ENCODE assay signal across 7 cellular contexts in the genomic region with DNA sequence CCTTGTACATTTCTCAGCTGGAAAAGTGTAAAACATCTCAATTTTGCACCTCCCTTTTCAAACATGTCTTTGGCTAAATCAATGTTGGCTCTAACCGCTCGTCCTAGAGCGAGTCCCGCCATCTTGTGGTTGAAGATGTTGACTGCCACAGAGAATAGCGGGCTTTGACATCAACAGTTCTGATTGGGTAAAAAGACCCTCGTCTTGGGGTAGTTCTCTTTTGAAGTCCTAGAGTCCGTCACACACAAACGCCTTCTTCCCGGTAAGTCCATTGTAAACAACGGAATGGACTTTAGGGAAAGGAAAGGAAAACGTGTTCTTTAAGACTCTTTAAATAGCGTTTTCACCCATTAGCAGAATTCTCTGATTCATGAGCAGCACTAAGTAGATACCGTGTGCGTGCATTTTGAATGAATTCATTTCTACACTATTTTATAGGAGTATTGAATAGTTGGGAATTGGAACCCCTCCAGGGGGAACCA. TPM values are rescaled to one million over a fixed set of nuclear protein-coding genes. Genes with fewer than 3 reads are reported as not detected.
A peak's percentile ranks its signal among the peaks of the same experiment; 100 is the strongest.
DNase-seq lines count a peak whose midpoint lies in the region; ATAC-seq and TF ChIP-seq lines count a peak whose summit lies in the region.

No MANE protein-coding gene starts in this region.

- peak; percentile 47 for TF ChIP-seq CTCF in GM12873 (IDR thresholded peaks at IDR 0.05; ENCODE audit: insufficient read depth, low read depth, low read length, missing control alignments)
- TF ChIP-seq CTCF in LNCaP clone FGC (IDR thresholded peaks at IDR 0.05; ENCODE audit: control insufficient read depth, extremely low read depth, insufficient read depth): peak; percentile 36; the same call in 1 of the 2 replicates

- peak overlapping the region; percentile 99 for H3K27ac Mint-ChIP-seq in T-helper 17 cell
- peak overlapping the region; percentile 86 for H3K27ac Mint-ChIP-seq in central memory CD8-positive, alpha-beta T cell (ENCODE audit: low read depth)

- H3K36me3 Mint-ChIP-seq in T-helper 17 cell (ENCODE audit: low read depth): peaks cover 6% of the 10 kb centered on the region
- peaks cover 2% of the 10 kb centered on the region for H3K36me3 Mint-ChIP-seq in central memory CD8-positive, alpha-beta T cell (ENCODE audit: insufficient read depth)

- H3K9me3 ChIP-seq in T-helper 17 cell (ENCODE audit: control insufficient read depth, low read length, poor library complexity, severe bottlenecking): no peaks in the 10 kb centered on the region

- H3K9me3 Mint-ChIP-seq in central memory CD8-positive, alpha-beta T cell: no peaks in the 10 kb centered on the region

- H3K4me3 ChIP-seq in LNCaP clone FGC (ENCODE audit: low read depth, low read length) (peak overlapping the region; percentile 97), skin epidermis (peak overlapping the region; percentile 68 to 88 (median 76))

- H3K27me3 Mint-ChIP-seq in T-helper 17 cell: peaks cover 29% of the 10 kb centered on the region
- peaks cover 42% of the 10 kb centered on the region for H3K27me3 Mint-ChIP-seq in central memory CD8-positive, alpha-beta T cell

- DNase-seq in HCEC 1CT: peak; percentile 69
- DNase-seq in LNCaP clone FGC (ENCODE audit: low read depth): no peak
- DNase-seq in T-helper 17 cell: peak in 1 of 3 donors; percentile 7
- DNase-seq in central memory CD8-positive, alpha-beta T cell (ENCODE audit: low spot score in 2 of 2): no peak
- peak; percentile 86 for DNase-seq in iris pigment epithelial cell (ENCODE audit: low read depth)

- peak; percentile 73 for ATAC-seq in T-helper 17 cell
- ATAC-seq in central memory CD8-positive, alpha-beta T cell (replicated peaks; ENCODE audit: extremely low read depth, poor library complexity, severe bottlenecking): peak; percentile 52

- peak overlapping the region in 6 of 21 experiments; percentile 73 to 86 (median 78) for H3K27ac ChIP-seq in skin epidermis

- H3K4me3 Mint-ChIP-seq in T-helper 17 cell: peak overlapping the region; percentile 96
- H3K4me3 Mint-ChIP-seq in central memory CD8-positive, alpha-beta T cell: peak overlapping the region; percentile 87

- H3K4me1 Mint-ChIP-seq in T-helper 17 cell: peaks cover 30% of the 10 kb centered on the region
- H3K4me1 Mint-ChIP-seq in central memory CD8-positive, alpha-beta T cell: peaks cover 23% of the 10 kb centered on the region

RNA-seq across cellular contexts. Expression of a gene that starts 0.5 kb away (rescaled TPM):
- 10 to 100 TPM; 19.8 to 28.2 TPM for total RNA-seq in T-helper 17 cell

RNA-seq across cellular contexts. Expression of a gene that starts 13.5 kb away (rescaled TPM):
- total RNA-seq in T-helper 17 cell: under 1 TPM in 1 of 2 donors, not detected in 1; 0.23 TPM

RNA-seq across cellular contexts. Expression of a gene that starts 49.6 kb away (rescaled TPM):
- total RNA-seq in T-helper 17 cell: not detected

Comparison
In these comparisons a context has a peak if more than half of its experiments do, and no peak if none do; other contexts are left out.
1. DNase-seq: peak in HCEC 1CT (single experiment) and iris pigment epithelial cell (single experiment); none in LNCaP clone FGC (single experiment) and central memory CD8-positive, alpha-beta T cell (0 of 2).